15 cellular contexts compared by ENCODE assay signal in genomic region chr3:27468283-27468886, GRCh38. TPM values are rescaled to one million over a fixed set of nuclear protein-coding genes. Genes with fewer than 3 reads are reported as not detected.
A peak's percentile ranks its signal among the peaks of the same experiment; 100 is the strongest.
DNase-seq lines count a peak whose midpoint lies in the region; ATAC-seq and TF ChIP-seq lines count a peak whose summit lies in the region.
"Had no signal": no experiment of that assay in that cellular context is flagged by ENCODE, and none has a peak within 500 bp of the region (broad histone marks: within the 10 kb centered on the region; RNA-seq: fewer than 3 reads in every experiment).

No MANE protein-coding gene starts in this region.

- TF ChIP-seq CTCF in HEK293 (tag by site-specific recombination; IDR thresholded peaks at IDR 0.05) (no peak), WERI-Rb-1 (IDR thresholded peaks at IDR 0.05; ENCODE audit: low read depth, low read length) (no peak)

- H3K36me3 ChIP-seq in HEK293 (ENCODE audit: control insufficient read depth in 2 of 2, insufficient read depth in 1 of 2, low read length in 2 of 2) (no peaks in the 10 kb centered on the region), WERI-Rb-1 (peaks cover 3% of the 10 kb centered on the region; the same call in 1 of the 2 replicates)
- H3K36me3 ChIP-seq: SJSA1 had no signal

- H3K27me3 ChIP-seq in WERI-Rb-1 (ENCODE audit: insufficient read depth, low read depth, severe bottlenecking) = no peaks in the 10 kb centered on the region
- H3K27me3 ChIP-seq: SJSA1 had no signal

- H3K9me3 ChIP-seq in HEK293 (ENCODE audit: control insufficient read depth, insufficient read depth, low read depth, low read length) (no peaks in the 10 kb centered on the region), WERI-Rb-1 (ENCODE audit: severe bottlenecking) (no peaks in the 10 kb centered on the region)
- H3K9me3 ChIP-seq: HAP-1, SJSA1 had no signal

- H3K9me3 Mint-ChIP-seq in activated CD4-positive, alpha-beta memory T cell treated with anti-CD3 and anti-CD28 coated beads for 36 hours = no peaks in the 10 kb centered on the region
- no peaks in the 10 kb centered on the region for H3K9me3 Mint-ChIP-seq in activated CD4-positive, alpha-beta memory T cell treated with anti-CD3 and anti-CD28 coated beads, Interleukin-2, amount 10 ng/mL, durations not matched to agents 7 days and 5 days
- H3K9me3 Mint-ChIP-seq: CD8-positive, alpha-beta T cell; IgD-negative memory B cell had no signal

- CTCF ChIA-PET in activated CD4-positive, alpha-beta memory T cell treated with anti-CD3 and anti-CD28 coated beads for 36 hours (lab: Charles Lee) = interaction anchor here (0.8 to 2.3 kb wide), 15 partner anchors 12 to 334 kb away, joined by 3 to 16 read pairs (median 7); partner anchors contain the start of gene SLC4A7
- CTCF ChIA-PET in activated CD4-positive, alpha-beta memory T cell treated with anti-CD3 and anti-CD28 coated beads, Interleukin-2, amount 10 ng/mL, durations not matched to agents 7 days and 5 days (lab: Charles Lee) = interaction anchor here (0.6 to 4.0 kb wide), 18 partner anchors 9 to 217 kb away, joined by 3 to 22 read pairs (median 4); partner anchors contain the start of gene SLC4A7
- CTCF ChIA-PET in HEK293 (lab: Yijun Ruan, JAX) = interaction anchor here (0.5 to 2.1 kb wide), 17 partner anchors 12 to 397 kb away, joined by 3 to 8 read pairs (median 4); no protein-coding TSS in a partner anchor

- no peak for DNase-seq in activated CD4-positive, alpha-beta memory T cell treated with anti-CD3 and anti-CD28 coated beads for 36 hours
- DNase-seq in activated CD4-positive, alpha-beta memory T cell treated with anti-CD3 and anti-CD28 coated beads, Interleukin-2, amount 10 ng/mL, durations not matched to agents 7 days and 5 days = no peak
- DNase-seq in WERI-Rb-1 (no peak), sciatic nerve (ENCODE audit: low spot score) (no peak), SIG-M5 (lab: John Stamatoyannopoulos, UW) (no peak)
- DNase-seq: 8988T; C1 segment of cervical spinal cord; Calu3; CD8-positive, alpha-beta T cell; DMS153 had no signal

- no peaks in the 10 kb centered on the region for H3K4me1 ChIP-seq in HEK293 (ENCODE audit: control insufficient read depth, insufficient read depth, low read length)

- no peak overlapping the region for H3K4me3 ChIP-seq in HEK293 (ENCODE audit: low read depth, low read length)
- H3K4me3 ChIP-seq in WERI-Rb-1 (ENCODE audit: low read depth, low read length) = no peak overlapping the region
- H3K4me3 ChIP-seq: HAP-1, SJSA1 had no signal

- H3K4me1 Mint-ChIP-seq in activated CD4-positive, alpha-beta memory T cell treated with anti-CD3 and anti-CD28 coated beads for 36 hours (ENCODE audit: low read depth) = peaks cover 13% of the 10 kb centered on the region
- H3K4me1 Mint-ChIP-seq in activated CD4-positive, alpha-beta memory T cell treated with anti-CD3 and anti-CD28 coated beads, Interleukin-2, amount 10 ng/mL, durations not matched to agents 7 days and 5 days = peaks cover 16% of the 10 kb centered on the region

- H3K4me3 Mint-ChIP-seq in activated CD4-positive, alpha-beta memory T cell treated with anti-CD3 and anti-CD28 coated beads for 36 hours = no peak overlapping the region
- H3K4me3 Mint-ChIP-seq in activated CD4-positive, alpha-beta memory T cell treated with anti-CD3 and anti-CD28 coated beads, Interleukin-2, amount 10 ng/mL, durations not matched to agents 7 days and 5 days = no peak overlapping the region
- H3K4me3 Mint-ChIP-seq: CD8-positive, alpha-beta T cell; IgD-negative memory B cell had no signal

- H3K27me3 Mint-ChIP-seq in activated CD4-positive, alpha-beta memory T cell treated with anti-CD3 and anti-CD28 coated beads for 36 hours = no peaks in the 10 kb centered on the region
- H3K27me3 Mint-ChIP-seq in activated CD4-positive, alpha-beta memory T cell treated with anti-CD3 and anti-CD28 coated beads, Interleukin-2, amount 10 ng/mL, durations not matched to agents 7 days and 5 days = no peaks in the 10 kb centered on the region
- H3K27me3 Mint-ChIP-seq: IgD-negative memory B cell had no signal

- no peak overlapping the region for H3K27ac ChIP-seq in HEK293 (ENCODE audit: extremely low read depth, low read depth, low read length)
- peak overlapping the region; percentile 35; the same call in 1 of the 2 replicates for H3K27ac ChIP-seq in WERI-Rb-1
- H3K27ac ChIP-seq: SJSA1 had no signal

- H3K36me3 Mint-ChIP-seq in activated CD4-positive, alpha-beta memory T cell treated with anti-CD3 and anti-CD28 coated beads for 36 hours = peaks cover 9% of the 10 kb centered on the region
- peaks cover 23% of the 10 kb centered on the region for H3K36me3 Mint-ChIP-seq in activated CD4-positive, alpha-beta memory T cell treated with anti-CD3 and anti-CD28 coated beads, Interleukin-2, amount 10 ng/mL, durations not matched to agents 7 days and 5 days (ENCODE audit: low read depth)
- H3K36me3 Mint-ChIP-seq: IgD-negative memory B cell had no signal

- H3K27ac Mint-ChIP-seq in activated CD4-positive, alpha-beta memory T cell treated with anti-CD3 and anti-CD28 coated beads for 36 hours = peak overlapping the region; percentile 33
- no peak overlapping the region for H3K27ac Mint-ChIP-seq in activated CD4-positive, alpha-beta memory T cell treated with anti-CD3 and anti-CD28 coated beads, Interleukin-2, amount 10 ng/mL, durations not matched to agents 7 days and 5 days
- H3K27ac Mint-ChIP-seq: CD8-positive, alpha-beta T cell had no signal

- intact Hi-C loops in activated CD4-positive, alpha-beta memory T cell treated with anti-CD3 and anti-CD28 coated beads for 36 hours (cut with micrococcal nuclease) = loop anchor here (5.0 kb wide), 1 partner anchor 214 kb away; no protein-coding TSS in a partner anchor
- intact Hi-C loops in sciatic nerve (cut with DNase I) = no loop called here

- ATAC-seq in sciatic nerve = peak; percentile 53
- ATAC-seq in GM19324 (IDR thresholded peaks at IDR 0.05; ENCODE audit: low FRiP score, unreplicated experiment) = no peak

- POLR2A ChIA-PET in activated CD4-positive, alpha-beta memory T cell treated with anti-CD3 and anti-CD28 coated beads for 36 hours (lab: Charles Lee) = no interaction called here
- POLR2A ChIA-PET in activated CD4-positive, alpha-beta memory T cell treated with anti-CD3 and anti-CD28 coated beads, Interleukin-2, amount 10 ng/mL, durations not matched to agents 7 days and 5 days (lab: Charles Lee) = interaction anchor here (1.2 to 2.6 kb wide), 4 partner anchors 11 to 16 kb away, joined by 3 to 8 read pairs (median 4); partner anchors contain the start of gene SLC4A7
- POLR2A ChIA-PET in HEK293 (lab: Yijun Ruan, JAX) = no interaction called here

TF ChIP-seq in HEK293, 187 proteins besides CTCF, POLR2A, EP300 and RAD21:
- no peak for TF ChIP-seq PRDM10 (tag by site-specific recombination; IDR thresholded peaks at IDR 0.05)
- TF ChIP-seq ATF2 (tag by site-specific recombination; IDR thresholded peaks at IDR 0.05; ENCODE audit: low read depth) = 0 out of 2 replicates have a peak, but pooled peaks have one; percentile 6

RNA-seq across cellular contexts. Expression of gene SLC4A7, which starts 15.8 kb away (rescaled TPM):
- total RNA-seq in activated CD4-positive, alpha-beta memory T cell treated with anti-CD3 and anti-CD28 coated beads for 36 hours = 10 to 100 TPM; 62.1 to 62.3 TPM
- total RNA-seq in activated CD4-positive, alpha-beta memory T cell treated with anti-CD3 and anti-CD28 coated beads, Interleukin-2, amount 10 ng/mL, durations not matched to agents 7 days and 5 days = 10 to 100 TPM; 74.7 to 75.5 TPM
- 52.2 TPM for total RNA-seq in sciatic nerve
